In genomic region chrX:19863237-19864223, GRCh38 we compare ENCODE assay signal across 9 cellular contexts. TPM values are rescaled to one million over a fixed set of nuclear protein-coding genes. Genes with fewer than 3 reads are reported as not detected.
DNase-seq lines count a peak whose midpoint lies in the region; ATAC-seq and TF ChIP-seq lines count a peak whose summit lies in the region.
"Had no signal": no experiment of that assay in that cellular context is flagged by ENCODE, and none has a peak within 500 bp of the region (broad histone marks: within the 10 kb centered on the region; RNA-seq: fewer than 3 reads in every experiment).

No MANE protein-coding gene starts in this region.

- no peak overlapping the region for H2BK120ac ChIP-seq in IMR-90 (ENCODE audit: low read depth, low read length)
- no peak overlapping the region for H2BK120ac ChIP-seq in mesenchymal stem cell (ENCODE audit: low read depth, low read length)
- H2BK120ac ChIP-seq in neuronal stem cell (ENCODE audit: low read depth, low read length), result no peak overlapping the region

- H4K20me1 ChIP-seq in IMR-90 (ENCODE audit: insufficient read depth, low read length), result no peaks in the 10 kb centered on the region

- H3K9ac ChIP-seq in IMR-90 (ENCODE audit: low read depth, low read length), result no peak overlapping the region
- no peak overlapping the region for H3K9ac ChIP-seq in mesenchymal stem cell (ENCODE audit: low read length)
- H3K9ac ChIP-seq in neuronal stem cell (ENCODE audit: low read depth, low read length, poor library complexity), result no peak overlapping the region

- dilution Hi-C loops in IMR-90 (cut with HindIII; ENCODE audit: low sequenced_read_pairs, unreplicated experiment), result no loop called here

- H3K56ac ChIP-seq in IMR-90 (ENCODE audit: extremely low read depth, insufficient read depth, low read length), result no peak overlapping the region

- H3K18ac ChIP-seq in IMR-90 (ENCODE audit: low read depth, low read length), result 0 out of 2 replicates have a peak overlapping the region, but pooled peaks have one; percentile 3
- peak overlapping the region in 1 of 2 experiments; percentile 43 for H3K18ac ChIP-seq in mesenchymal stem cell (ENCODE audit: low read depth in 1 of 2, low read length in 2 of 2)
- H3K18ac ChIP-seq in neuronal stem cell (ENCODE audit: low read length), result no peak overlapping the region

- H3K14ac ChIP-seq in IMR-90 (replicated peaks; ENCODE audit: low read depth, low read length) (peak overlapping the region; percentile 68), mesenchymal stem cell (ENCODE audit: low read length in 2 of 2) (no peak overlapping the region), neuronal stem cell (ENCODE audit: low read length) (no peak overlapping the region)

- H3K23ac ChIP-seq in IMR-90 (ENCODE audit: low read depth, low read length), result peak overlapping the region; percentile 14; the same call in 1 of the 2 replicates
- H3K23ac ChIP-seq in mesenchymal stem cell (ENCODE audit: low read length in 2 of 2), result no peak overlapping the region
- H3K23ac ChIP-seq in neuronal stem cell (ENCODE audit: low read depth, low read length, poor library complexity), result no peak overlapping the region

- intact Hi-C loops in IMR-90 (cut with micrococcal nuclease) (no loop called here), dorsolateral prefrontal cortex (cut with DNase I) (no loop called here)

- H4K8ac ChIP-seq in IMR-90 (ENCODE audit: low read depth in 2 of 2, low read length in 2 of 2), result no peak overlapping the region
- H4K8ac ChIP-seq in mesenchymal stem cell (ENCODE audit: low read length), result no peak overlapping the region
- no peak overlapping the region for H4K8ac ChIP-seq in neuronal stem cell (ENCODE audit: low read depth, low read length)

- no peaks in the 10 kb centered on the region; the same call in 1 of the 2 replicates for H3K27me3 ChIP-seq in IMR-90 (ENCODE audit: control insufficient read depth, insufficient read depth, low read length)
- peaks cover 0 to 3% of the 10 kb centered on the region in 2 experiments for H3K27me3 ChIP-seq in mesenchymal stem cell (ENCODE audit: control insufficient read depth in 1 of 2, insufficient read depth in 1 of 2, low read length in 2 of 2)
- H3K27me3 ChIP-seq in neuronal stem cell (ENCODE audit: control insufficient read depth in 3 of 3, insufficient read depth in 3 of 3, low read depth in 1 of 3, low read length in 3 of 3), result no peaks in the 10 kb centered on the region
- H3K27me3 ChIP-seq in dorsolateral prefrontal cortex, result peaks cover 0 to 56% (median 14%) of the 10 kb centered on the region in 45 donors
- H3K27me3 ChIP-seq: adrenal gland had no signal

- POLR2A ChIA-PET in IMR-90 (lab: Charles Lee; ENCODE audit: unreplicated experiment), result no interaction called here

- no peak overlapping the region for H3K4me3 ChIP-seq in IMR-90 (ENCODE audit: insufficient read depth, low read depth, low read length)
- H3K4me3 ChIP-seq in mesenchymal stem cell (ENCODE audit: insufficient read depth in 1 of 2, low read depth in 1 of 2, low read length in 2 of 2), result no peak overlapping the region
- no peak overlapping the region for H3K4me3 ChIP-seq in neuronal stem cell (ENCODE audit: low read length in 2 of 2)
- H3K4me3 ChIP-seq in dorsolateral prefrontal cortex, result no peak overlapping the region
- H3K4me3 ChIP-seq: adrenal gland had no signal

- H4K5ac ChIP-seq in IMR-90 (ENCODE audit: low read depth, low read length), result peak overlapping the region; percentile 16; the same call in 1 of the 2 replicates

- WGBS in IMR-90 (ENCODE audit: extremely low coverage in 2 of 2, insufficient read length in 1 of 2), 2 experiments, result no CpG with 5 or more reads among the region's 11 CpGs
- 44% methylated on average over 11 of the region's 11 CpGs for WGBS in mesenchymal stem cell
- no CpG with 5 or more reads among the region's 11 CpGs for WGBS in neuronal stem cell (ENCODE audit: extremely low coverage in 2 of 2, insufficient read length in 2 of 2, insufficient replicate concordance in 1 of 2), 2 donors

- H3K36me3 ChIP-seq in IMR-90 (ENCODE audit: control insufficient read depth, insufficient read depth, low read length), result no peaks in the 10 kb centered on the region
- H3K36me3 ChIP-seq in mesenchymal stem cell (ENCODE audit: control insufficient read depth in 1 of 2, insufficient read depth in 2 of 2, low read depth in 1 of 2, low read length in 2 of 2), result no peaks in the 10 kb centered on the region
- no peaks in the 10 kb centered on the region for H3K36me3 ChIP-seq in neuronal stem cell (replicated peaks in 1 of 2; ENCODE audit: control insufficient read depth in 2 of 2, insufficient read depth in 2 of 2, low read length in 2 of 2)
- H3K36me3 ChIP-seq: adrenal gland had no signal

- H4K91ac ChIP-seq in IMR-90 (ENCODE audit: insufficient read depth, low read depth, low read length) (no peak overlapping the region), mesenchymal stem cell (ENCODE audit: low read length) (peak overlapping the region; percentile 34), neuronal stem cell (ENCODE audit: low read depth, low read length, poor library complexity) (no peak overlapping the region)

- no peak overlapping the region; the same call in 1 of the 2 replicates for H2BK20ac ChIP-seq in IMR-90 (ENCODE audit: low read depth, low read length)

- peak overlapping the region in 1 of 2 experiments; percentile 15 for H2BK12ac ChIP-seq in mesenchymal stem cell (ENCODE audit: low read length in 2 of 2)
- H2BK12ac ChIP-seq in neuronal stem cell (ENCODE audit: low read length), result no peak overlapping the region

- H2BK15ac ChIP-seq in IMR-90 (ENCODE audit: low read depth, low read length), result no peak overlapping the region; the same call in 2 of the 3 replicates
- peak overlapping the region; percentile 52 for H2BK15ac ChIP-seq in mesenchymal stem cell (ENCODE audit: low read depth, poor library complexity, severe bottlenecking)
- H2BK15ac ChIP-seq in neuronal stem cell (ENCODE audit: low read length), result no peak overlapping the region

- in situ Hi-C loops in IMR-90 (cut with MboI; ENCODE audit: low sequenced_read_pairs), result no loop called here

- no TSS peak for BruUV-seq in IMR-90 (replicated peaks; lab: Mats Ljungman, UMichigan)

- ATAC-seq in GM18505 (IDR thresholded peaks at IDR 0.05; ENCODE audit: unreplicated experiment) (peak; percentile 70), GM21717 (IDR thresholded peaks at IDR 0.05; ENCODE audit: unreplicated experiment) (peak; percentile 56), IMR-90 (ENCODE audit: low read depth) (no peak)

- peak; percentile 29 for DNase-seq in IMR-90
- DNase-seq in mesenchymal stem cell, result peak; percentile 68
- DNase-seq in DMS153 (lab: John Stamatoyannopoulos, UW), result no peak
- no peak for DNase-seq in neuronal stem cell (ENCODE audit: low spot score)
- DNase-seq in A172 (ENCODE audit: low spot score), result no peak
- DNase-seq in dorsolateral prefrontal cortex, result no peak
- DNase-seq: adrenal gland had no signal

- H2BK5ac ChIP-seq in IMR-90 (ENCODE audit: low read depth, low read length, poor library complexity, severe bottlenecking), result no peak overlapping the region
- no peak overlapping the region for H2BK5ac ChIP-seq in mesenchymal stem cell (ENCODE audit: low read depth, low read length, poor library complexity, severe bottlenecking)
- H2BK5ac ChIP-seq in neuronal stem cell (ENCODE audit: low read length), result no peak overlapping the region

- peaks cover 3% of the 10 kb centered on the region; the same call in 1 of the 2 replicates for H3K9me1 ChIP-seq in IMR-90 (ENCODE audit: insufficient read depth, low read length)

- TF ChIP-seq CTCF in IMR-90 (conservative IDR thresholded peaks at IDR 0.05; ENCODE audit: low read depth, low read length), result no peak
- TF ChIP-seq CTCF in dorsolateral prefrontal cortex (IDR thresholded peaks at IDR 0.05 in 54 of 56, conservative IDR thresholded peaks at IDR 0.05 in 2 of 56; ENCODE audit: low read depth in 1 of 56, partially characterized antibody in 56 of 56), result no peak

- H2AFZ ChIP-seq in IMR-90 (replicated peaks; ENCODE audit: low read length, poor library complexity) (no peak overlapping the region), mesenchymal stem cell (ENCODE audit: low read depth, low read length) (no peak overlapping the region), neuronal stem cell (ENCODE audit: low read length) (no peak overlapping the region)

- no peaks in the 10 kb centered on the region for H3K9me3 ChIP-seq in IMR-90 (ENCODE audit: control insufficient read depth, insufficient read depth, low read length)
- H3K9me3 ChIP-seq in mesenchymal stem cell (ENCODE audit: control insufficient read depth, low read length), result no peaks in the 10 kb centered on the region
- H3K9me3 ChIP-seq in neuronal stem cell (replicated peaks in 1 of 2; ENCODE audit: control insufficient read depth in 2 of 2, insufficient read depth in 1 of 2, low read depth in 1 of 2, low read length in 2 of 2), result no peaks in the 10 kb centered on the region
- H3K9me3 ChIP-seq: adrenal gland had no signal

- H2AK9ac ChIP-seq in IMR-90 (replicated peaks; ENCODE audit: low read depth, low read length, poor library complexity), result no peak overlapping the region

- H3K4me1 ChIP-seq in IMR-90 (ENCODE audit: control insufficient read depth, insufficient read depth, low read length), result peaks cover 13% of the 10 kb centered on the region
- peaks cover 3% of the 10 kb centered on the region for H3K4me1 ChIP-seq in mesenchymal stem cell (ENCODE audit: control insufficient read depth, insufficient read depth, low read depth, low read length)
- no peaks in the 10 kb centered on the region for H3K4me1 ChIP-seq in neuronal stem cell (ENCODE audit: control insufficient read depth in 2 of 2, insufficient read depth in 1 of 2, low read depth in 1 of 2, low read length in 2 of 2)
- H3K4me1 ChIP-seq: adrenal gland had no signal

- H3K27ac ChIP-seq in IMR-90 (ENCODE audit: insufficient read depth, low read length) (no peak overlapping the region), mesenchymal stem cell (ENCODE audit: low read length, poor library complexity, severe bottlenecking) (no peak overlapping the region), neuronal stem cell (replicated peaks; ENCODE audit: low read length) (no peak overlapping the region), dorsolateral prefrontal cortex (peak overlapping the region in 7 of 59 donors; percentile 6 to 31 (median 15))

- no peak for TF ChIP-seq RAD21 in IMR-90 (IDR thresholded peaks at IDR 0.05; ENCODE audit: low read length)

- CTCF ChIA-PET in IMR-90 (lab: Yijun Ruan, JAX), result interaction anchor here (0.7 to 1.0 kb wide), 2 partner anchors 20 to 1223 kb away, joined by 3 read pairs; no protein-coding TSS in a partner anchor

- H3K79me1 ChIP-seq in IMR-90 (ENCODE audit: low read depth in 1 of 2, low read length in 2 of 2) (peaks cover 3 to 30% of the 10 kb centered on the region in 2 experiments; a peak in 3 of 4 replicates), mesenchymal stem cell (replicated peaks; ENCODE audit: low read length, poor library complexity, severe bottlenecking) (peaks cover 7% of the 10 kb centered on the region), neuronal stem cell (ENCODE audit: low read depth, low read length) (no peaks in the 10 kb centered on the region)

- H3K4ac ChIP-seq in IMR-90 (ENCODE audit: low read depth, low read length) (no peak overlapping the region), mesenchymal stem cell (ENCODE audit: low read depth in 1 of 2, low read length in 2 of 2) (peak overlapping the region in 1 of 2 experiments; percentile 51), neuronal stem cell (ENCODE audit: low read length) (no peak overlapping the region)

- TF ChIP-seq POLR2A in GM18505 (IDR thresholded peaks at IDR 0.05; ENCODE audit: borderline replicate concordance, extremely low read depth, insufficient read depth, insufficient read length) (no peak), IMR-90 (IDR thresholded peaks at IDR 0.05; ENCODE audit: low read depth, low read length) (no peak)

- H2AK5ac ChIP-seq in IMR-90 (ENCODE audit: low read depth, low read length) (0 out of 2 replicates have a peak overlapping the region, but pooled peaks have one; percentile 2), mesenchymal stem cell (ENCODE audit: low read length, severe bottlenecking) (no peak overlapping the region), neuronal stem cell (ENCODE audit: low read depth, low read length) (no peak overlapping the region)

- no peak overlapping the region for H3K4me2 ChIP-seq in IMR-90 (ENCODE audit: low read depth, low read length)
- H3K4me2 ChIP-seq in mesenchymal stem cell (ENCODE audit: low read length, poor library complexity, severe bottlenecking), result no peak overlapping the region
- H3K4me2 ChIP-seq in neuronal stem cell (ENCODE audit: insufficient read depth, low read length, poor library complexity, severe bottlenecking), result no peak overlapping the region

RNA-seq across cellular contexts. Expression of gene SH3KBP1, which starts 23.9 kb away (rescaled TPM):
- total RNA-seq in IMR-90 (2012; rRNA removed), result 20.1 and 26.7 TPM in 2 replicates
- 22.0 and 24.4 TPM in 2 replicates for polyA plus RNA-seq in IMR-90 (2012; rRNA removed)
- polyA plus RNA-seq in IMR-90 (2012; cell fraction: cytosol; rRNA removed), result 9.5 and 11.8 TPM in 2 replicates
- 6.1 and 10.4 TPM in 2 replicates for polyA plus RNA-seq in IMR-90 (2012; cell fraction: nucleus; rRNA removed; ENCODE audit: low replicate concordance)
- polyA plus RNA-seq in mesenchymal stem cell (2013, experiment 1 of 2), result 103 TPM
- 104 TPM for polyA plus RNA-seq in mesenchymal stem cell (2013, experiment 2 of 2)
- 8.9 TPM for polyA plus RNA-seq in neuronal stem cell (2013, experiment 1 of 2)
- 9.6 TPM for polyA plus RNA-seq in neuronal stem cell (2013, experiment 2 of 2)
- total RNA-seq in A172 (2014; rRNA removed; shearing (Covaris generic)), result 48.2 and 60.9 TPM in 2 replicates
- 10 to 100 TPM; 23.7 to 64.8 (median 47.2) TPM for total RNA-seq in dorsolateral prefrontal cortex

Comparison
In these comparisons a context has a peak if more than half of its experiments do, and no peak if none do; other contexts are left out.
1. DNase-seq: peak in IMR-90 (single experiment) and mesenchymal stem cell (single experiment); none in DMS153 (single experiment), neuronal stem cell (single experiment), A172 (single experiment) and dorsolateral prefrontal cortex (0 of 10).